ENCODE assay signal across 19 cellular contexts in genomic region chr20:46832555-46832954, GRCh38.
DNase-seq lines count a peak whose midpoint lies in the region; ATAC-seq and TF ChIP-seq lines count a peak whose summit lies in the region.
"Had no signal": no experiment of that assay in that cellular context is flagged by ENCODE, and none has a peak within 500 bp of the region (broad histone marks: within the 10 kb centered on the region; RNA-seq: fewer than 3 reads in every experiment).

No MANE protein-coding gene starts in this region.

- no peak overlapping the region for H3K4me3 Mint-ChIP-seq in activated CD4-positive, alpha-beta memory T cell treated with anti-CD3 and anti-CD28 coated beads, Interleukin-2, amount 10 ng/mL, durations not matched to agents 7 days and 5 days
- H3K4me3 Mint-ChIP-seq: CD14-positive monocyte; CD4-positive, alpha-beta memory T cell had no signal

- no peaks in the 10 kb centered on the region for H4K20me1 ChIP-seq in SK-N-SH (ENCODE audit: insufficient read depth)
- no peaks in the 10 kb centered on the region for H4K20me1 ChIP-seq in osteoblast (ENCODE audit: insufficient read depth, low read length)
- H4K20me1 ChIP-seq: BLaER1 had no signal

- TF ChIP-seq CTCF in SK-N-SH (IDR thresholded peaks at IDR 0.05): no peak
- no peak for TF ChIP-seq CTCF in choroid plexus epithelial cell (conservative IDR thresholded peaks at IDR 0.05; ENCODE audit: low read depth, low read length)
- no peak for TF ChIP-seq CTCF in osteoblast (IDR thresholded peaks at IDR 0.05; ENCODE audit: extremely low read depth, low read depth, low read length)
- no peak for TF ChIP-seq CTCF in psoas muscle (IDR thresholded peaks at IDR 0.05)

- H3K4me1 ChIP-seq in SK-N-SH (ENCODE audit: control insufficient read depth in 1 of 2, insufficient read depth in 2 of 2, low read depth in 1 of 2, low read length in 1 of 2) (peaks cover 0 to 6% of the 10 kb centered on the region in 2 experiments; a peak in 1 of 4 replicates), osteoblast (ENCODE audit: insufficient read depth, low read length) (peaks cover 32% of the 10 kb centered on the region), psoas muscle (no peaks in the 10 kb centered on the region)
- H3K4me1 ChIP-seq: BLaER1 had no signal

- TF ChIP-seq RAD21 in SK-N-SH (IDR thresholded peaks at IDR 0.05; ENCODE audit: low read length): no peak

- H3K27ac Mint-ChIP-seq in activated CD4-positive, alpha-beta memory T cell treated with anti-CD3 and anti-CD28 coated beads, Interleukin-2, amount 10 ng/mL, durations not matched to agents 7 days and 5 days: no peak overlapping the region
- H3K27ac Mint-ChIP-seq: CD14-positive monocyte; CD4-positive, alpha-beta memory T cell had no signal

- TF ChIP-seq EP300 in SK-N-SH (IDR thresholded peaks at IDR 0.05; ENCODE audit: borderline replicate concordance in 1 of 2, low read depth in 1 of 2, low read length in 1 of 2): no peak

- POLR2A ChIA-PET in SK-N-SH (lab: Yijun Ruan, JAX): no interaction called here
- POLR2A ChIA-PET in activated CD4-positive, alpha-beta memory T cell treated with anti-CD3 and anti-CD28 coated beads, Interleukin-2, amount 10 ng/mL, durations not matched to agents 7 days and 5 days (lab: Charles Lee): no interaction called here

- H3K27me3 Mint-ChIP-seq in activated CD4-positive, alpha-beta memory T cell treated with anti-CD3 and anti-CD28 coated beads, Interleukin-2, amount 10 ng/mL, durations not matched to agents 7 days and 5 days: peaks cover 19% of the 10 kb centered on the region

- H3F3A ChIP-seq in SK-N-SH (replicated peaks; ENCODE audit: insufficient read depth): peaks cover 6% of the 10 kb centered on the region

- H3K79me2 ChIP-seq in SK-N-SH (ENCODE audit: insufficient read depth) (no peaks in the 10 kb centered on the region), osteoblast (ENCODE audit: insufficient read depth, low read length) (no peaks in the 10 kb centered on the region)

- H3K27ac ChIP-seq in SK-N-SH (ENCODE audit: low read depth in 2 of 2, low read length in 1 of 2) (no peak overlapping the region), osteoblast (ENCODE audit: low read depth, low read length) (no peak overlapping the region), psoas muscle (no peak overlapping the region)
- H3K27ac ChIP-seq: 22Rv1, A549, BLaER1, HL-60 had no signal

- H3K9me2 ChIP-seq in SK-N-SH: no peaks in the 10 kb centered on the region

- no peaks in the 10 kb centered on the region for H3K4me1 Mint-ChIP-seq in activated CD4-positive, alpha-beta memory T cell treated with anti-CD3 and anti-CD28 coated beads, Interleukin-2, amount 10 ng/mL, durations not matched to agents 7 days and 5 days
- H3K4me1 Mint-ChIP-seq: CD14-positive monocyte; CD4-positive, alpha-beta memory T cell had no signal

- H3K9ac ChIP-seq in SK-N-SH: no peak overlapping the region
- H3K9ac ChIP-seq: BLaER1 had no signal

- H3K4me2 ChIP-seq in SK-N-SH (no peak overlapping the region), osteoblast (ENCODE audit: insufficient read depth, low read length) (no peak overlapping the region)
- H3K4me2 ChIP-seq: A549, BLaER1 had no signal

- WGBS in SK-N-SH (ENCODE audit: low lambda C conversion rate): 30% methylated on average over 3 of the region's 3 CpGs
- 68 to 74% (median 71%) methylated on average over 3 of the region's 3 CpGs for WGBS in psoas muscle, 3 donors

- CTCF ChIA-PET in SK-N-SH (lab: Yijun Ruan, JAX): no interaction called here
- CTCF ChIA-PET in activated CD4-positive, alpha-beta memory T cell treated with anti-CD3 and anti-CD28 coated beads, Interleukin-2, amount 10 ng/mL, durations not matched to agents 7 days and 5 days (lab: Charles Lee): no interaction called here

- H2AFZ ChIP-seq in SK-N-SH (ENCODE audit: low read depth) (peak overlapping the region; percentile 63; the same call in 1 of the 2 replicates), osteoblast (ENCODE audit: low read length) (peak overlapping the region; percentile 38)

- no peaks in the 10 kb centered on the region for H3K27me3 ChIP-seq in SK-N-SH (ENCODE audit: insufficient read depth)
- H3K27me3 ChIP-seq in osteoblast (ENCODE audit: insufficient read depth, low read length): no peaks in the 10 kb centered on the region
- peaks cover 0 to 8% (median 4%) of the 10 kb centered on the region in 3 donors for H3K27me3 ChIP-seq in psoas muscle (ENCODE audit: insufficient read depth in 3 of 3, low read length in 2 of 3)
- H3K27me3 ChIP-seq: BLaER1 had no signal

- DNase-seq in SK-N-SH (no peak), choroid plexus epithelial cell (ENCODE audit: low read depth) (peak; percentile 11), osteoblast (ENCODE audit: insufficient read length, low spot score, missing footprints) (no peak), psoas muscle (no peak)
- DNase-seq in activated CD4-positive, alpha-beta memory T cell treated with anti-CD3 and anti-CD28 coated beads, Interleukin-2, amount 10 ng/mL, durations not matched to agents 7 days and 5 days: no peak
- DNase-seq: Calu3; CD4-positive, alpha-beta memory T cell; DMS79 treated with DMSO at 0.1 percent for 48 hours; GF-D8; HCEC 1CT had no signal

- no peaks in the 10 kb centered on the region for H3K9me3 ChIP-seq in SK-N-SH
- H3K9me3 ChIP-seq in osteoblast (ENCODE audit: low read depth, low read length): peaks cover 4% of the 10 kb centered on the region
- H3K9me3 ChIP-seq in psoas muscle: peaks cover 4% of the 10 kb centered on the region
- H3K9me3 ChIP-seq: A549, BLaER1 had no signal

- H3K4me3 ChIP-seq in SK-N-SH (ENCODE audit: low read depth in 2 of 2, low read length in 1 of 2) (no peak overlapping the region), choroid plexus epithelial cell (ENCODE audit: low read depth, low read length) (no peak overlapping the region), osteoblast (ENCODE audit: insufficient read depth, low read length) (no peak overlapping the region), psoas muscle (no peak overlapping the region)
- H3K4me3 ChIP-seq: A549, BLaER1, K562 had no signal

- H3K9me3 Mint-ChIP-seq in activated CD4-positive, alpha-beta memory T cell treated with anti-CD3 and anti-CD28 coated beads, Interleukin-2, amount 10 ng/mL, durations not matched to agents 7 days and 5 days: no peaks in the 10 kb centered on the region

- H3K36me3 Mint-ChIP-seq in activated CD4-positive, alpha-beta memory T cell treated with anti-CD3 and anti-CD28 coated beads, Interleukin-2, amount 10 ng/mL, durations not matched to agents 7 days and 5 days (ENCODE audit: low read depth): no peaks in the 10 kb centered on the region
- H3K36me3 Mint-ChIP-seq: CD14-positive monocyte; CD4-positive, alpha-beta memory T cell had no signal

- H3K36me3 ChIP-seq in SK-N-SH (replicated peaks in 1 of 2; ENCODE audit: control insufficient read depth in 1 of 2, insufficient read depth in 2 of 2, low read length in 1 of 2) (no peaks in the 10 kb centered on the region), osteoblast (ENCODE audit: insufficient read depth, low read length) (no peaks in the 10 kb centered on the region), psoas muscle (ENCODE audit: insufficient read depth in 1 of 2, low read depth in 1 of 2) (no peaks in the 10 kb centered on the region)
- H3K36me3 ChIP-seq: BLaER1 had no signal

- intact Hi-C loops in psoas muscle (cut with DNase I): no loop called here

- no peak for ATAC-seq in SK-N-SH treated with all-trans-retinoic acid at 6 μM for 48 hours
- ATAC-seq in GM21526 (IDR thresholded peaks at IDR 0.05; ENCODE audit: low FRiP score, unreplicated experiment): no peak
- ATAC-seq in psoas muscle: no peak
- ATAC-seq in GM18867 (IDR thresholded peaks at IDR 0.05; ENCODE audit: unreplicated experiment): no peak
- ATAC-seq: A549, K562 had no signal

TF ChIP-seq in SK-N-SH, 30 proteins besides CTCF, POLR2A, EP300 and RAD21:
- no peak for TF ChIP-seq MEF2A (IDR thresholded peaks at IDR 0.05; ENCODE audit: borderline replicate concordance, low read depth)
- no peak for TF ChIP-seq TEAD4 (IDR thresholded peaks at IDR 0.05; ENCODE audit: borderline replicate concordance, insufficient read depth)
- TF ChIP-seq USF1 (IDR thresholded peaks at IDR 0.05; ENCODE audit: borderline replicate concordance, low read depth): no peak

TF ChIP-seq in SK-N-SH treated with all-trans-retinoic acid at 6 μM for 48 hours, 23 proteins besides CTCF, POLR2A, EP300 and RAD21:
- TF ChIP-seq ZFP3 (CRISPR knock-in tag; IDR thresholded peaks at IDR 0.05): no peak
- TF ChIP-seq ZFP30 (CRISPR knock-in tag; IDR thresholded peaks at IDR 0.05): no peak
- no peak for TF ChIP-seq RARB (CRISPR knock-in tag; IDR thresholded peaks at IDR 0.05)
